8 cellular contexts compared by ENCODE assay signal in the genomic region with DNA sequence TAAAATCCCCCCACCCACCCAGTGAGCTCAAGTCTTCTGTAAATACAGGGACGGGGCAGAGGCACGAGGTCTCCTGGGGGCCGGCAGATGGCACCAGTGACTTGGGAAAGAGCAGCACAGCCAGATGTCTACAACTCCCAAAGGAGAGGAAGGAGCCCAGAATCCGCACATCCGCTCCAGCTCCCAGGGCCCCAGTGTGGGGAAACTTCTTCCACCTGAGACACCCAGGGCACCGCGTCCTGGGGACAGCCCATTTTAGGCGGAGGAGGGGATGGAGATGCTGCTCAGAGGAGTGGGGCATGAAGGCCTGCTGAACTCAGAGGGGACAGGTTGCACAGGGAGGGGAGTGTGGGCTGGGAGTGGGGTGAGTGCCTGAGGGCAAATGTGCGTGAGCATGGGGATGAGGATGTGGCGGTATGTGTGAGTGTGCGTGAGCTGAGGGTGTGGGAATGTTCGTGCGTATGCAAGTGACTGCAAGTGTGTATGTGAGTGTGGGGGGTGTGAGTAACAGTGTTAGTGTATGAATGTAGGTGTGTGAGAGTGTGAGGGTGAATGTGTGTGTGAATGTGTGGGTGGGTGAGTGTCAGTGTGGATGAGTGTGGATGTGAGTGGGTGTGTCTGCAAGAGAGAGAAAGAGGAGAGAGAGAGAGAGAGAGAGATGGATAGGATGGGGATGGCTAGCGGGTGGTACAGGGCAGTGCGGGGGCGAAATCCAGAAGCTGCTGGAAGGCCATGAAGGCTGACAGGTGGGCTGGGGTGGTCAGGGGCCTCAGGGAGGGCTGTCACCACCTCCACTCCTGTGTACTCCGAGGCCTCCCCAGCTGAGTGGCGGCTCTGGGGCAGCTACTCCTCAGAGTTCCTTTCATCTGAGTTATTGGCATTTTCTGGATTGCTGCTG.
DNase-seq lines count a peak whose midpoint lies in the region; ATAC-seq and TF ChIP-seq lines count a peak whose summit lies in the region.

No MANE protein-coding gene starts in this region.

- ATAC-seq in left colon (peak; percentile 76), GM21786 (IDR thresholded peaks at IDR 0.05; ENCODE audit: unreplicated experiment) (no peak), GM21528 (IDR thresholded peaks at IDR 0.05; ENCODE audit: low FRiP score, unreplicated experiment) (no peak)

- H3K4me3 ChIP-seq in coronary artery, result no peak overlapping the region

- no peak overlapping the region for H3K27ac ChIP-seq in coronary artery

- intact Hi-C loops in left colon (cut with DNase I, micrococcal nuclease), result no loop called here

- no peak for TF ChIP-seq CTCF in coronary artery (IDR thresholded peaks at IDR 0.05)

- DNase-seq in activated CD4-positive, alpha-beta T cell treated with anti-CD3 and anti-CD28 coated beads for 48 hours, result peak; percentile 21
- no peak for DNase-seq in activated CD4-positive, alpha-beta T cell treated with anti-CD3 and anti-CD28 coated beads for 1 hour
- peak; percentile 64 for DNase-seq in NCI-H1694 (lab: John Stamatoyannopoulos, UW)
- peak; percentile 66 for DNase-seq in amniotic stem cell (lab: John Stamatoyannopoulos, UW)
- peak in 1 of 2 donors; percentile 46 for DNase-seq in left colon
- DNase-seq in coronary artery (ENCODE audit: low spot score), result no peak

Comparison
In these comparisons a context has a peak if more than half of its experiments do, and no peak if none do; other contexts are left out.
1. DNase-seq: peak in activated CD4-positive, alpha-beta T cell treated with anti-CD3 and anti-CD28 coated beads for 48 hours (single experiment), NCI-H1694 (single experiment) and amniotic stem cell (single experiment); none in activated CD4-positive, alpha-beta T cell treated with anti-CD3 and anti-CD28 coated beads for 1 hour (single experiment) and coronary artery (single experiment).